ENCODE assay signal across 1 cellular context in the genomic region with DNA sequence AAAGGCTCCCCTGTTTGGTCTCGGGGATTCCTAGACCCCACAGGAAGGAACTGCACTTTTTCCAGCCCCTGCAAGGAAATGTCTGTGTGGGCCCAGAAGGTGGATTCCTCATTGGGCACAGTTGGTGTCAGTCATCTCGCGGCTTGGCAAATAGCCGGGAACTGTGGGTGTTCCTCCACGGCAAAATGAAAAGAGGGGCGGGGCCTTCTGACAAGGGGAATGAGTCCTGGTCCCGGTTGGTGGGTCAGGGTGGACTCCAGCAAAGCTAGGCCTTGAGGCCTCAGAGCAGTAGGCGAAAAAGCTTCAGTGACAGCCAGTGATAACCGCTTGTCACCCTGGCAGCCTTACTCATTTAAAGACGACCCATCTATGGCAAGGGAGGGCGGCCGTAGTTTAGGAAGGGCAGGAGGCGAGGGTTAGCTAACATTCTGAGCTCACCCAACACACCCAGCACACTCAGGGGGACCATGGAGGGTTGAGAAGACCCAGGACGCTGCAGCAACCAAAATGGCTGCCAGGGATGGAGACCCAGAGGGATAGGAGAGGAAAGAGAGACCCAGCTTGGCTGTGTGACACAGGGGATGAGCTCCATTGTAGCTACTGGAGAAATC.
A peak's percentile ranks its signal among the peaks of the same experiment; 100 is the strongest.
TF ChIP-seq lines count a peak whose summit lies in the region.

No MANE protein-coding gene starts in this region.

TF ChIP-seq in HepG2, 621 proteins besides CTCF, POLR2A, EP300 and RAD21:
- TF ChIP-seq ZNF782 (CRISPR knock-in tag; IDR thresholded peaks at IDR 0.05; ENCODE audit: borderline replicate concordance) (no peak), RXRA (CRISPR knock-in tag; IDR thresholded peaks at IDR 0.05) (no peak), ZNF790 (CRISPR knock-in tag; IDR thresholded peaks at IDR 0.05; ENCODE audit: borderline replicate concordance) (no peak), SP2 (CRISPR knock-in tag; IDR thresholded peaks at IDR 0.05) (peak; percentile 41), MAFK (conservative IDR thresholded peaks at IDR 0.05 in 1 of 2, IDR thresholded peaks at IDR 0.05 in 1 of 2; ENCODE audit: low read length in 2 of 2) (no peak), RFX5 (IDR thresholded peaks at IDR 0.05; ENCODE audit: low read depth, low read length) (no peak), TP53 (CRISPR knock-in tag; conservative IDR thresholded peaks at IDR 0.05) (no peak), EZH2 (conservative IDR thresholded peaks at IDR 0.05; ENCODE audit: low read depth, low read length) (no peak), NRL (CRISPR knock-in tag; IDR thresholded peaks at IDR 0.05; ENCODE audit: borderline replicate concordance) (no peak), HMG20A (CRISPR knock-in tag; IDR thresholded peaks at IDR 0.05; ENCODE audit: borderline replicate concordance) (no peak), ZC3H13 (CRISPR knock-in tag; IDR thresholded peaks at IDR 0.05) (no peak), ZNF430 (CRISPR knock-in tag; IDR thresholded peaks at IDR 0.05) (no peak), TCF7L2 (IDR thresholded peaks at IDR 0.05; ENCODE audit: low read depth, low read length) (no peak), HIC2 (CRISPR knock-in tag; IDR thresholded peaks at IDR 0.05; ENCODE audit: low read depth) (no peak), YY1 (IDR thresholded peaks at IDR 0.05; ENCODE audit: insufficient read depth, insufficient replicate concordance, low read depth, low read length) (peak; percentile 20), HDAC6 (IDR thresholded peaks at IDR 0.05; ENCODE audit: low read depth, low read length) (no peak), ZNF770 (CRISPR knock-in tag; IDR thresholded peaks at IDR 0.05) (no peak), NAIF1 (CRISPR knock-in tag; IDR thresholded peaks at IDR 0.05; ENCODE audit: borderline replicate concordance) (no peak), PBX2 (CRISPR knock-in tag; IDR thresholded peaks at IDR 0.05) (peak; percentile 71), ZNF619 (CRISPR knock-in tag; IDR thresholded peaks at IDR 0.05) (no peak), ZNF274 (CRISPR knock-in tag; IDR thresholded peaks at IDR 0.05) (no peak), KDM3A (CRISPR knock-in tag; IDR thresholded peaks at IDR 0.05; ENCODE audit: low read depth) (no peak), ISX (CRISPR knock-in tag; conservative IDR thresholded peaks at IDR 0.05) (no peak), ZNF839 (CRISPR knock-in tag; IDR thresholded peaks at IDR 0.05; ENCODE audit: borderline replicate concordance) (no peak), ZEB1 (IDR thresholded peaks at IDR 0.05; ENCODE audit: insufficient replicate concordance, low read depth) (no peak), SALL1 (CRISPR knock-in tag; IDR thresholded peaks at IDR 0.05) (no peak), NFYB (CRISPR knock-in tag; IDR thresholded peaks at IDR 0.05) (peak; percentile 52; the same call in 1 of the 2 replicates), ZNF143 (CRISPR knock-in tag; IDR thresholded peaks at IDR 0.05) (no peak), ZNF543 (CRISPR knock-in tag; IDR thresholded peaks at IDR 0.05) (no peak), ONECUT2 (CRISPR knock-in tag; IDR thresholded peaks at IDR 0.05) (no peak), ZNF234 (CRISPR knock-in tag; conservative IDR thresholded peaks at IDR 0.05) (no peak), HES4 (CRISPR knock-in tag; IDR thresholded peaks at IDR 0.05; ENCODE audit: borderline replicate concordance) (no peak)
- TF ChIP-seq, protein P1, sequence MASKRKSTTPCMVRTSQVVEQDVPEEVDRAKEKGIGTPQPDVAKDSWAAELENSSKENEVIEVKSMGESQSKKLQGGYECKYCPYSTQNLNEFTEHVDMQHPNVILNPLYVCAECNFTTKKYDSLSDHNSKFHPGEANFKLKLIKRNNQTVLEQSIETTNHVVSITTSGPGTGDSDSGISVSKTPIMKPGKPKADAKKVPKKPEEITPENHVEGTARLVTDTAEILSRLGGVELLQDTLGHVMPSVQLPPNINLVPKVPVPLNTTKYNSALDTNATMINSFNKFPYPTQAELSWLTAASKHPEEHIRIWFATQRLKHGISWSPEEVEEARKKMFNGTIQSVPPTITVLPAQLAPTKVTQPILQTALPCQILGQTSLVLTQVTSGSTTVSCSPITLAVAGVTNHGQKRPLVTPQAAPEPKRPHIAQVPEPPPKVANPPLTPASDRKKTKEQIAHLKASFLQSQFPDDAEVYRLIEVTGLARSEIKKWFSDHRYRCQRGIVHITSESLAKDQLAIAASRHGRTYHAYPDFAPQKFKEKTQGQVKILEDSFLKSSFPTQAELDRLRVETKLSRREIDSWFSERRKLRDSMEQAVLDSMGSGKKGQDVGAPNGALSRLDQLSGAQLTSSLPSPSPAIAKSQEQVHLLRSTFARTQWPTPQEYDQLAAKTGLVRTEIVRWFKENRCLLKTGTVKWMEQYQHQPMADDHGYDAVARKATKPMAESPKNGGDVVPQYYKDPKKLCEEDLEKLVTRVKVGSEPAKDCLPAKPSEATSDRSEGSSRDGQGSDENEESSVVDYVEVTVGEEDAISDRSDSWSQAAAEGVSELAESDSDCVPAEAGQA (IDR thresholded peaks at IDR 0.05; ENCODE audit: low read depth): no peak
- TF ChIP-seq, protein P1 (CRISPR knock-in tag; IDR thresholded peaks at IDR 0.05; ENCODE audit: borderline replicate concordance): no peak
- TF ChIP-seq, protein P2, sequence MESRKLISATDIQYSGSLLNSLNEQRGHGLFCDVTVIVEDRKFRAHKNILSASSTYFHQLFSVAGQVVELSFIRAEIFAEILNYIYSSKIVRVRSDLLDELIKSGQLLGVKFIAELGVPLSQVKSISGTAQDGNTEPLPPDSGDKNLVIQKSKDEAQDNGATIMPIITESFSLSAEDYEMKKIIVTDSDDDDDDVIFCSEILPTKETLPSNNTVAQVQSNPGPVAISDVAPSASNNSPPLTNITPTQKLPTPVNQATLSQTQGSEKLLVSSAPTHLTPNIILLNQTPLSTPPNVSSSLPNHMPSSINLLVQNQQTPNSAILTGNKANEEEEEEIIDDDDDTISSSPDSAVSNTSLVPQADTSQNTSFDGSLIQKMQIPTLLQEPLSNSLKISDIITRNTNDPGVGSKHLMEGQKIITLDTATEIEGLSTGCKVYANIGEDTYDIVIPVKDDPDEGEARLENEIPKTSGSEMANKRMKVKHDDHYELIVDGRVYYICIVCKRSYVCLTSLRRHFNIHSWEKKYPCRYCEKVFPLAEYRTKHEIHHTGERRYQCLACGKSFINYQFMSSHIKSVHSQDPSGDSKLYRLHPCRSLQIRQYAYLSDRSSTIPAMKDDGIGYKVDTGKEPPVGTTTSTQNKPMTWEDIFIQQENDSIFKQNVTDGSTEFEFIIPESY (CRISPR knock-in tag; IDR thresholded peaks at IDR 0.05): peak; percentile 96
- TF ChIP-seq, protein P3, sequence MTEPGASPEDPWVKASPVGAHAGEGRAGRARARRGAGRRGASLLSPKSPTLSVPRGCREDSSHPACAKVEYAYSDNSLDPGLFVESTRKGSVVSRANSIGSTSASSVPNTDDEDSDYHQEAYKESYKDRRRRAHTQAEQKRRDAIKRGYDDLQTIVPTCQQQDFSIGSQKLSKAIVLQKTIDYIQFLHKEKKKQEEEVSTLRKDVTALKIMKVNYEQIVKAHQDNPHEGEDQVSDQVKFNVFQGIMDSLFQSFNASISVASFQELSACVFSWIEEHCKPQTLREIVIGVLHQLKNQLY (CRISPR knock-in tag; IDR thresholded peaks at IDR 0.05): no peak
- TF ChIP-seq, protein P4, sequence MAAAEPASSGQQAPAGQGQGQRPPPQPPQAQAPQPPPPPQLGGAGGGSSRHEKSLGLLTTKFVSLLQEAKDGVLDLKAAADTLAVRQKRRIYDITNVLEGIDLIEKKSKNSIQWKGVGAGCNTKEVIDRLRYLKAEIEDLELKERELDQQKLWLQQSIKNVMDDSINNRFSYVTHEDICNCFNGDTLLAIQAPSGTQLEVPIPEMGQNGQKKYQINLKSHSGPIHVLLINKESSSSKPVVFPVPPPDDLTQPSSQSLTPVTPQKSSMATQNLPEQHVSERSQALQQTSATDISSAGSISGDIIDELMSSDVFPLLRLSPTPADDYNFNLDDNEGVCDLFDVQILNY (CRISPR knock-in tag; conservative IDR thresholded peaks at IDR 0.05): no peak
- TF ChIP-seq, protein P5, sequence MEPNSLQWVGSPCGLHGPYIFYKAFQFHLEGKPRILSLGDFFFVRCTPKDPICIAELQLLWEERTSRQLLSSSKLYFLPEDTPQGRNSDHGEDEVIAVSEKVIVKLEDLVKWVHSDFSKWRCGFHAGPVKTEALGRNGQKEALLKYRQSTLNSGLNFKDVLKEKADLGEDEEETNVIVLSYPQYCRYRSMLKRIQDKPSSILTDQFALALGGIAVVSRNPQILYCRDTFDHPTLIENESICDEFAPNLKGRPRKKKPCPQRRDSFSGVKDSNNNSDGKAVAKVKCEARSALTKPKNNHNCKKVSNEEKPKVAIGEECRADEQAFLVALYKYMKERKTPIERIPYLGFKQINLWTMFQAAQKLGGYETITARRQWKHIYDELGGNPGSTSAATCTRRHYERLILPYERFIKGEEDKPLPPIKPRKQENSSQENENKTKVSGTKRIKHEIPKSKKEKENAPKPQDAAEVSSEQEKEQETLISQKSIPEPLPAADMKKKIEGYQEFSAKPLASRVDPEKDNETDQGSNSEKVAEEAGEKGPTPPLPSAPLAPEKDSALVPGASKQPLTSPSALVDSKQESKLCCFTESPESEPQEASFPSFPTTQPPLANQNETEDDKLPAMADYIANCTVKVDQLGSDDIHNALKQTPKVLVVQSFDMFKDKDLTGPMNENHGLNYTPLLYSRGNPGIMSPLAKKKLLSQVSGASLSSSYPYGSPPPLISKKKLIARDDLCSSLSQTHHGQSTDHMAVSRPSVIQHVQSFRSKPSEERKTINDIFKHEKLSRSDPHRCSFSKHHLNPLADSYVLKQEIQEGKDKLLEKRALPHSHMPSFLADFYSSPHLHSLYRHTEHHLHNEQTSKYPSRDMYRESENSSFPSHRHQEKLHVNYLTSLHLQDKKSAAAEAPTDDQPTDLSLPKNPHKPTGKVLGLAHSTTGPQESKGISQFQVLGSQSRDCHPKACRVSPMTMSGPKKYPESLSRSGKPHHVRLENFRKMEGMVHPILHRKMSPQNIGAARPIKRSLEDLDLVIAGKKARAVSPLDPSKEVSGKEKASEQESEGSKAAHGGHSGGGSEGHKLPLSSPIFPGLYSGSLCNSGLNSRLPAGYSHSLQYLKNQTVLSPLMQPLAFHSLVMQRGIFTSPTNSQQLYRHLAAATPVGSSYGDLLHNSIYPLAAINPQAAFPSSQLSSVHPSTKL (CRISPR knock-in tag; IDR thresholded peaks at IDR 0.05): no peak
